In the genomic region with DNA sequence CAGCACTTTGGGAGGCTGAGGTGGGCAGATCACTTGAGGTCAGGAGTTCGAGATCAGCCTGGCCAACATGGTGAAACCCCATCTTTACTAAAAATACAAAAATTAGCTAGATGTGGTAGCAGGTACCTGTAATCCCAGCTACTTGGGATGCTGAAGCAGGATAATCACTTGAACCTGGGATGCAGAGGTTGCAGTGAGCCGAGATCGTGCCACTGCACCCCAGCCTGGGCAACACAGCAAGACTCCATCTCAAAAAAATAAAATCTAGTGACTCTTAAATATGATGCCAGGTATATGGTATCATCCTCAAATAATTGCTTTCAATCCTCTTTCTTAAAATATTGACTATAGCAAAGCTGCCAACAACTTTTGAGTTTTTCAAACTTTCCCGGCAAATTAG, we compare ENCODE assay signal across 8 cellular contexts. TPM values are rescaled to one million over a fixed set of nuclear protein-coding genes. Genes with fewer than 3 reads are reported as not detected.
DNase-seq lines count a peak whose midpoint lies in the region; ATAC-seq and TF ChIP-seq lines count a peak whose summit lies in the region.
"Not testable (repeated sequence)": the region's sequence is repeated elsewhere in the genome, so short reads cannot be mapped to it uniquely, and the experiment has no call there.

No MANE protein-coding gene starts in this region.

- in situ Hi-C loops in gastrocnemius medialis (cut with MboI; ENCODE audit: low sequenced_read_pairs in 4 of 4); transverse colon (cut with MboI; ENCODE audit: low pct_ligation_motif_present in 1 of 4, low pct_unique_long_range_greater_than_20kb in 1 of 4, low sequenced_read_pairs in 3 of 4): not testable (repeated sequence)

- TF ChIP-seq CTCF in foreskin keratinocyte (conservative IDR thresholded peaks at IDR 0.05); mesothelial cell of epicardium (IDR thresholded peaks at IDR 0.05; ENCODE audit: unreplicated experiment); gastrocnemius medialis (IDR thresholded peaks at IDR 0.05 in 4 of 5, conservative IDR thresholded peaks at IDR 0.05 in 1 of 5); transverse colon (IDR thresholded peaks at IDR 0.05): not testable (repeated sequence)

- H3K27ac Mint-ChIP-seq in mesothelial cell of epicardium = peak overlapping the region; percentile 90

- H3K4me1 ChIP-seq in SJSA1 (replicated peaks) (peaks cover 37% of the 10 kb centered on the region), adipocyte (ENCODE audit: control insufficient read depth, insufficient read depth, low read length) (peaks cover 47% of the 10 kb centered on the region), foreskin keratinocyte (peaks cover 46% of the 10 kb centered on the region), gastrocnemius medialis (peaks cover 77% of the 10 kb centered on the region in 2 donors), transverse colon (peaks cover 22 to 91% (median 62%) of the 10 kb centered on the region in 4 donors)

- ATAC-seq in GM18870 (IDR thresholded peaks at IDR 0.05; ENCODE audit: unreplicated experiment) (peak; percentile 2), HG03159 (IDR thresholded peaks at IDR 0.05; ENCODE audit: unreplicated experiment) (peak; percentile 3)
- not testable (repeated sequence) for ATAC-seq in foreskin keratinocyte, gastrocnemius medialis

- not testable (repeated sequence) for H3K27me3 ChIP-seq in SJSA1 (replicated peaks); adipocyte (replicated peaks; ENCODE audit: control insufficient read depth, insufficient read depth, low read length); foreskin keratinocyte; gastrocnemius medialis; transverse colon

- DNase-seq in SJSA1 (ENCODE audit: low read depth in 1 of 2, low spot score in 2 of 2); adipocyte (ENCODE audit: low read depth); foreskin keratinocyte; mesothelial cell of epicardium (ENCODE audit: low spot score in 2 of 2, unreplicated experiment in 2 of 2); gastrocnemius medialis; transverse colon: not testable (repeated sequence)

- not testable (repeated sequence) for H3K9me3 Mint-ChIP-seq in mesothelial cell of epicardium

- not testable (repeated sequence) for H3K4me3 ChIP-seq in SJSA1, gastrocnemius medialis, transverse colon
- peak overlapping the region; percentile 51 for H3K4me3 ChIP-seq in adipocyte (ENCODE audit: low read length)

- not testable (repeated sequence) for TF ChIP-seq POLR2A in gastrocnemius medialis (IDR thresholded peaks at IDR 0.05); transverse colon (IDR thresholded peaks at IDR 0.05)

- H3K27ac ChIP-seq in SJSA1 (peak overlapping the region; percentile 96), foreskin keratinocyte (peak overlapping the region; percentile 6), gastrocnemius medialis (peak overlapping the region; percentile 80 to 92 (median 90)), transverse colon (peak overlapping the region; percentile 85 to 90 (median 88))

- peak overlapping the region; percentile 67 for H3K9ac ChIP-seq in adipocyte (ENCODE audit: low read length)

- H3K4me3 Mint-ChIP-seq in mesothelial cell of epicardium = not testable (repeated sequence)

- not testable (repeated sequence) for H3K36me3 ChIP-seq in SJSA1; adipocyte (ENCODE audit: control insufficient read depth, insufficient read depth, low read length, severe bottlenecking); gastrocnemius medialis; transverse colon

- H3K4me1 Mint-ChIP-seq in mesothelial cell of epicardium = peaks cover 59% of the 10 kb centered on the region

- not testable (repeated sequence) for H3K36me3 Mint-ChIP-seq in mesothelial cell of epicardium

- H3K27me3 Mint-ChIP-seq in mesothelial cell of epicardium (ENCODE audit: low read depth) = not testable (repeated sequence)

- 67 to 79% methylated on average over 1 to 4 of the region's 4 CpGs for WGBS in transverse colon (ENCODE audit: low coverage in 1 of 2), 2 donors

- H3K9me3 ChIP-seq in SJSA1 (replicated peaks); adipocyte (ENCODE audit: control insufficient read depth, low read length); gastrocnemius medialis; transverse colon: not testable (repeated sequence)

- intact Hi-C loops in gastrocnemius medialis (cut with DNase I; ENCODE audit: low total_unique reads); transverse colon (cut with DNase I; ENCODE audit: low total_unique reads): not testable (repeated sequence)

- TF ChIP-seq EP300 in transverse colon (IDR thresholded peaks at IDR 0.05; ENCODE audit: low read depth) = not testable (repeated sequence)

RNA-seq across cellular contexts. Expression of a gene that starts 40.4 kb away (rescaled TPM):
- total RNA-seq in SJSA1 (2014; rRNA removed; shearing (Covaris generic)) = 14.6 and 29.6 TPM in 2 replicates
- total RNA-seq in foreskin keratinocyte (13.2 and 13.5 TPM in 2 replicates), mesothelial cell of epicardium (31.4 to 32.9 TPM (median 32.1 TPM) in 3 replicates), gastrocnemius medialis (10 to 100 TPM in 3 of 4 donors, 1 to 10 TPM in 1; 9.9 to 32.8 (median 22.2) TPM), transverse colon (100 to 1,000 TPM in 1 of 4 donors, 10 to 100 TPM in 3; 47.2 to 105 (median 64.0) TPM)
- 1.3 and 1.7 TPM in 2 replicates for polyA plus RNA-seq in foreskin keratinocyte

Comparison
In these comparisons a context has a peak if more than half of its experiments do, and no peak if none do; other contexts are left out.
1. H3K27ac ChIP-seq: peak in every context shown above with its lines; median percentile 96 in SJSA1; 90 in gastrocnemius medialis; 88 in transverse colon; 6 in foreskin keratinocyte.